ENCODE assay signal across 20 cellular contexts in the genomic region with DNA sequence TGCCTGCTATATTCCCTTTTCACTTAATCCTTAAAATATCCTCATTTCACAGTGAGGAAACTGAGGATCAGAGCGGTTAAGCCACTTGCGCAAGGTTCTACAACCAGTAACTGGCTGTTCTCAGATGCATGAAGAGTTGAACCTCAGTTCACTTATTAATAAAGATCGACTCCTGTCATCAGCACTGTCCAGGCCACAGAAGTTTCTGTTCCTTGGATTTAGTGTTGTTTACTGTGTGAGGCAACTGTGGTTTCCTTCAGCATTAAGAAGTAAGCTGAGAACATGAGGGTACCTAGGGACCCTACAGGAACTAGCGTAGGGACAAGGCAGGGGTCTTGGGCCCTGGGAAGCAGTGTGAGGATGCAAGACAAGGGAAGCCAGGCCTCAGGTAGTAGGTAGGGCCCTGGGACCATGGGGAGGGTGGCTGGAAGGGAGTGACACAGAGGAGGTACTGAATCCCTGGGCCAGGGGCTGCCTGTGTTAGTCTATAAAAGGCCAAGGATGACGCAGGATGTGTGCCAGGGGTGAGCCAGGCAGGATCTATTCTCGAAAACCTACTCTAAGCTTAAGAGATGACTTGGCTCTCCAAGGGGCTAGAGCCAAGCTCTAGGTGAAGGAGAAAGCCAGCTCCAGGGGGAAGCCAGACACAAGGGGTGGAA.
"Had no signal": no experiment of that assay in that cellular context is flagged by ENCODE, and none has a peak within 500 bp of the region (broad histone marks: within the 10 kb centered on the region; RNA-seq: fewer than 3 reads in every experiment).

No MANE protein-coding gene starts in this region.

- H3K4me1 Mint-ChIP-seq: activated naive CD4-positive, alpha-beta T cell treated with anti-CD3 and anti-CD28 coated beads, Interleukin-2, amount 10 ng/mL, durations not matched to agents 7 days and 5 days; activated naive CD8-positive, alpha-beta T cell treated with anti-CD3 and anti-CD28 coated beads, Interleukin-2, amount 50 U/mL, for 24 hours had no signal

- H3K9me3 Mint-ChIP-seq: activated CD4-positive, alpha-beta T cell treated with anti-CD3 and anti-CD28 coated beads, Interleukin-2, amount 10 ng/mL, durations not matched to agents 24 days and 14 days; activated CD8-positive, alpha-beta T cell treated with anti-CD3 and anti-CD28 coated beads for 36 hours; activated naive CD4-positive, alpha-beta T cell treated with anti-CD3 and anti-CD28 coated beads, Interleukin-2, amount 10 ng/mL, durations not matched to agents 7 days and 5 days; activated naive CD8-positive, alpha-beta T cell treated with anti-CD3 and anti-CD28 coated beads, Interleukin-2, amount 50 U/mL, for 24 hours; stimulated activated naive CD8-positive, alpha-beta T cell treated with anti-CD3 and anti-CD28 coated beads, Interleukin-15, Interleukin-2, amounts not matched to agents 100 ng/mL and 50 ng/mL, for 24 hours; type B pancreatic cell had no signal

- H3K4me3 ChIP-seq: colonic mucosa, gastroesophageal sphincter, heart right ventricle, left lung, prostate gland, right atrium auricular region, suprapubic skin had no signal

- DNase-seq: activated CD4-positive, alpha-beta T cell treated with anti-CD3 and anti-CD28 coated beads, Interleukin-2, amount 10 ng/mL, durations not matched to agents 24 days and 14 days; activated CD8-positive, alpha-beta memory T cell treated with anti-CD3 and anti-CD28 coated beads, Interleukin-2, amount 50 U/mL, for 4 hours; activated CD8-positive, alpha-beta T cell treated with anti-CD3 and anti-CD28 coated beads for 36 hours; activated effector memory CD4-positive, alpha-beta T cell treated with Interleukin-2 at 50 U/mL for 16 hours; activated naive CD4-positive, alpha-beta T cell treated with anti-CD3 and anti-CD28 coated beads, Interleukin-2, amount 10 ng/mL, durations not matched to agents 7 days and 5 days; activated naive CD8-positive, alpha-beta T cell treated with anti-CD3 and anti-CD28 coated beads, Interleukin-2, amount 50 U/mL, for 24 hours; activated T-cell treated with anti-CD3 and anti-CD28 coated beads, Interleukin-2, amount 50 U/mL, for 48 hours; central memory CD4-positive, alpha-beta T cell; colonic mucosa; heart right ventricle; left lung; mammary epithelial cell had no signal

- H3K4me3 Mint-ChIP-seq: activated CD4-positive, alpha-beta T cell treated with anti-CD3 and anti-CD28 coated beads, Interleukin-2, amount 10 ng/mL, durations not matched to agents 24 days and 14 days; activated CD8-positive, alpha-beta T cell treated with anti-CD3 and anti-CD28 coated beads for 36 hours; activated naive CD4-positive, alpha-beta T cell treated with anti-CD3 and anti-CD28 coated beads, Interleukin-2, amount 10 ng/mL, durations not matched to agents 7 days and 5 days; activated naive CD8-positive, alpha-beta T cell treated with anti-CD3 and anti-CD28 coated beads, Interleukin-2, amount 50 U/mL, for 24 hours; brain; stimulated activated naive CD8-positive, alpha-beta T cell treated with anti-CD3 and anti-CD28 coated beads, Interleukin-15, Interleukin-2, amounts not matched to agents 100 ng/mL and 50 ng/mL, for 24 hours; type B pancreatic cell had no signal

- H3K36me3 Mint-ChIP-seq: activated naive CD4-positive, alpha-beta T cell treated with anti-CD3 and anti-CD28 coated beads, Interleukin-2, amount 10 ng/mL, durations not matched to agents 7 days and 5 days; brain; type B pancreatic cell had no signal

- H3K27ac Mint-ChIP-seq: activated CD4-positive, alpha-beta T cell treated with anti-CD3 and anti-CD28 coated beads, Interleukin-2, amount 10 ng/mL, durations not matched to agents 24 days and 14 days; activated CD8-positive, alpha-beta T cell treated with anti-CD3 and anti-CD28 coated beads for 36 hours; activated naive CD4-positive, alpha-beta T cell treated with anti-CD3 and anti-CD28 coated beads, Interleukin-2, amount 10 ng/mL, durations not matched to agents 7 days and 5 days; activated naive CD8-positive, alpha-beta T cell treated with anti-CD3 and anti-CD28 coated beads, Interleukin-2, amount 50 U/mL, for 24 hours; stimulated activated naive CD8-positive, alpha-beta T cell treated with anti-CD3 and anti-CD28 coated beads, Interleukin-15, Interleukin-2, amounts not matched to agents 100 ng/mL and 50 ng/mL, for 24 hours; type B pancreatic cell had no signal

- H3K27ac ChIP-seq: colonic mucosa, gastroesophageal sphincter, heart right ventricle, left lung, prostate gland, right atrium auricular region, suprapubic skin had no signal

- ATAC-seq: activated CD8-positive, alpha-beta T cell treated with anti-CD3 and anti-CD28 coated beads for 36 hours; activated naive CD8-positive, alpha-beta T cell treated with anti-CD3 and anti-CD28 coated beads, Interleukin-2, amount 50 U/mL, for 24 hours; esophagus mucosa; gastroesophageal sphincter; heart right ventricle; left lung had no signal
